In genomic region chr9:16307626-16308195, GRCh38 we compare ENCODE assay signal across 19 cellular contexts.
DNase-seq lines count a peak whose midpoint lies in the region; FAIRE-seq lines count a peak whose summit lies in the region.
"Had no signal": no experiment of that assay in that cellular context is flagged by ENCODE, and none has a peak within 500 bp of the region (broad histone marks: within the 10 kb centered on the region; RNA-seq: fewer than 3 reads in every experiment).

No MANE protein-coding gene starts in this region.

- in situ Hi-C loops in Caki2 (cut with HindIII; ENCODE audit: low pct_unique_long_range_greater_than_20kb, low sequenced_read_pairs): no loop called here

- peak; percentile 64 for FAIRE-seq in islet of Langerhans (lab: Jason Lieb, UNC)
- FAIRE-seq: D721Med, G401.6, GM12892, H54 had no signal

- DNase-seq in DMS53 (lab: John Stamatoyannopoulos, UW) (peak; percentile 15), DMS53 treated with DMSO at 0.1 percent for 48 hours (lab: John Stamatoyannopoulos, UW; ENCODE audit: unreplicated experiment) (no peak), Caki2 (ENCODE audit: low read depth) (peak; percentile 57), renal cortical epithelial cell (ENCODE audit: low read depth) (peak; percentile 72), MV-4-11 (lab: John Stamatoyannopoulos, UW) (no peak), 8988T (no peak)
- no peak for DNase-seq in activated effector memory CD4-positive, alpha-beta T cell treated with Interleukin-2 at 50 U/mL for 16 hours
- DNase-seq: Caco-2; CD4-positive, CD25-positive, alpha-beta regulatory T cell; CD8-positive, alpha-beta T cell; DMS 273 treated with DMSO at 0.1 percent for 48 hours; DND-41; GOT3; HFFc6 had no signal

Comparison
In these comparisons a context has a peak if more than half of its experiments do, and no peak if none do; other contexts are left out.
1. DNase-seq: peak in DMS53 (single experiment), Caki2 (single experiment) and renal cortical epithelial cell (single experiment); none in DMS53 treated with DMSO at 0.1 percent for 48 hours (single experiment), activated effector memory CD4-positive, alpha-beta T cell treated with Interleukin-2 at 50 U/mL for 16 hours (single experiment), MV-4-11 (single experiment) and 8988T (single experiment).